ENCODE assay signal across 10 cellular contexts in the genomic region with DNA sequence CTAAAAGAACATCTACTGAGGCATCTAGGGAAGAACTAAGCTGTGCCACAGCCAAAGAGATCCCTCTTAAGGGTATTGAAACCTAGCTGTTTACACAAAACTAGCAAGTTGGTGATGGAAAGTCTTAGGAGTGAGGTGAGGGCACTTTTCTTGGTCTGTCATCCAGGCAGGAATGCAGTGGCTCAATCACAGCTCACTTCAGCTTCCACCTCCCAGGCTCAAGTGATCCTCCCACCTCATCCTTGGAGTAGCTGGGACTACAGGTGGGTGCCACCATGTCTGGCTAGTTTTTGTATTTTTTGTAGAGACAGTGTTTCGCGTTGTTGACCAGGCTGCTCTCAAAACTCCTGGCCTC. TPM values are rescaled to one million over a fixed set of nuclear protein-coding genes. Genes with fewer than 3 reads are reported as not detected.
DNase-seq lines count a peak whose midpoint lies in the region; ATAC-seq and TF ChIP-seq lines count a peak whose summit lies in the region.
"Had no signal": no experiment of that assay in that cellular context is flagged by ENCODE, and none has a peak within 500 bp of the region (broad histone marks: within the 10 kb centered on the region; RNA-seq: fewer than 3 reads in every experiment).

No MANE protein-coding gene starts in this region.

- peak overlapping the region in 1 of 2 donors; percentile 87 for H3K4me3 ChIP-seq in CD4-positive, alpha-beta memory T cell (ENCODE audit: low read length in 2 of 2)
- H3K4me3 ChIP-seq in NB4 (ENCODE audit: low read depth, low read length) (peak overlapping the region; percentile 81), osteoblast (ENCODE audit: insufficient read depth, low read length) (peak overlapping the region; percentile 82)

- no peak for TF ChIP-seq CTCF in NB4 (IDR thresholded peaks at IDR 0.05; ENCODE audit: low read depth, low read length)
- no peak for TF ChIP-seq CTCF in osteoblast (IDR thresholded peaks at IDR 0.05; ENCODE audit: extremely low read depth, low read depth, low read length)

- H3K27me3 ChIP-seq in CD4-positive, alpha-beta memory T cell (ENCODE audit: insufficient read depth, low read length), result no peaks in the 10 kb centered on the region
- H3K27me3 ChIP-seq in osteoblast (ENCODE audit: insufficient read depth, low read length), result no peaks in the 10 kb centered on the region

- peaks cover 5% of the 10 kb centered on the region for H4K20me1 ChIP-seq in osteoblast (ENCODE audit: insufficient read depth, low read length)

- peaks cover 38% of the 10 kb centered on the region for H3K36me3 ChIP-seq in CD4-positive, alpha-beta memory T cell (ENCODE audit: insufficient read depth, low read length)
- H3K36me3 ChIP-seq in osteoblast (ENCODE audit: insufficient read depth, low read length), result peaks cover 47% of the 10 kb centered on the region

- POLR2A ChIA-PET in CD4-positive, alpha-beta memory T cell (lab: Charles Lee; ENCODE audit: partially characterized antibody), result interaction anchor here (0.6 to 6.5 kb wide), 21 partner anchors 10 to 1225 kb away, joined by 3 to 179 read pairs (median 17); partner anchors contain the start of genes ANP32E, OTUD7B and VPS45

- peak overlapping the region; percentile 81 for H3K27ac ChIP-seq in CD4-positive, alpha-beta memory T cell (ENCODE audit: low read depth, low read length)
- peak overlapping the region; percentile 85 for H3K27ac ChIP-seq in osteoblast (ENCODE audit: low read depth, low read length)

- peak overlapping the region; percentile 95 to 99 (median 98) for H3K27ac Mint-ChIP-seq in CD4-positive, alpha-beta memory T cell
- peak overlapping the region; percentile 97 for H3K27ac Mint-ChIP-seq in effector memory CD8-positive, alpha-beta T cell

- peaks cover 37 to 62% of the 10 kb centered on the region in 2 donors for H3K36me3 Mint-ChIP-seq in CD4-positive, alpha-beta memory T cell
- peaks cover 53% of the 10 kb centered on the region for H3K36me3 Mint-ChIP-seq in effector memory CD8-positive, alpha-beta T cell (ENCODE audit: insufficient read depth)

- H3K9me3 Mint-ChIP-seq in CD4-positive, alpha-beta memory T cell, result peaks cover 0 to 2% (median 0%) of the 10 kb centered on the region in 8 donors
- H3K9me3 Mint-ChIP-seq in effector memory CD8-positive, alpha-beta T cell, result no peaks in the 10 kb centered on the region

- H3K4me2 ChIP-seq in osteoblast (ENCODE audit: insufficient read depth, low read length), result peak overlapping the region; percentile 99

- peak overlapping the region; percentile 94 to 99 (median 98) for H3K4me3 Mint-ChIP-seq in CD4-positive, alpha-beta memory T cell
- peak overlapping the region; percentile 95 to 97 for H3K4me3 Mint-ChIP-seq in effector memory CD8-positive, alpha-beta T cell

- H3K27me3 Mint-ChIP-seq in CD4-positive, alpha-beta memory T cell, result no peaks in the 10 kb centered on the region
- no peaks in the 10 kb centered on the region for H3K27me3 Mint-ChIP-seq in effector memory CD8-positive, alpha-beta T cell

- H3K9me3 ChIP-seq in CD4-positive, alpha-beta memory T cell (ENCODE audit: control insufficient read depth in 1 of 2, low read length in 2 of 2), result no peaks in the 10 kb centered on the region
- no peaks in the 10 kb centered on the region for H3K9me3 ChIP-seq in osteoblast (ENCODE audit: low read depth, low read length)

- H2AFZ ChIP-seq in osteoblast (ENCODE audit: low read length), result no peak overlapping the region

- CTCF ChIA-PET in CD4-positive, alpha-beta memory T cell (lab: Charles Lee; ENCODE audit: partially characterized antibody), result interaction anchor here (0.6 to 5.5 kb wide), 13 partner anchors 8 to 84 kb away, joined by 3 to 39 read pairs (median 5); partner anchors contain the start of gene VPS45

- no peak for ATAC-seq in effector memory CD8-positive, alpha-beta T cell (replicated peaks)
- no peak for ATAC-seq in GM18868 (IDR thresholded peaks at IDR 0.05; ENCODE audit: unreplicated experiment)

- DNase-seq in CD4-positive, alpha-beta memory T cell, result no peak
- no peak for DNase-seq in NB4 (ENCODE audit: low read depth)
- no peak for DNase-seq in effector memory CD8-positive, alpha-beta T cell
- DNase-seq in osteoblast (ENCODE audit: insufficient read length, low spot score, missing footprints), result no peak
- DNase-seq in DMS153 treated with DMSO at 0.1 percent for 48 hours (lab: John Stamatoyannopoulos, UW; ENCODE audit: unreplicated experiment), result no peak
- DNase-seq in NCI-H510A treated with DMSO at 0.1 percent for 48 hours (lab: John Stamatoyannopoulos, UW), result no peak
- DNase-seq in mesenteric fat pad (ENCODE audit: low spot score), result no peak
- DNase-seq: effector CD8-positive, alpha-beta T cell; stimulated activated CD4-positive, alpha-beta T cell treated with anti-CD3 and anti-CD28 coated beads, Interleukin-2, amount 100 ng/mL, for 48 hours had no signal

- peaks cover 52% of the 10 kb centered on the region for H3K79me2 ChIP-seq in osteoblast (ENCODE audit: insufficient read depth, low read length)

- peaks cover 41 to 87% (median 66%) of the 10 kb centered on the region in 4 donors for H3K4me1 Mint-ChIP-seq in CD4-positive, alpha-beta memory T cell
- peaks cover 28 to 42% of the 10 kb centered on the region in 2 donors for H3K4me1 Mint-ChIP-seq in effector memory CD8-positive, alpha-beta T cell (ENCODE audit: low read depth in 2 of 2)

- TF ChIP-seq POLR2A in NB4 (IDR thresholded peaks at IDR 0.05; ENCODE audit: extremely low read depth, insufficient read length), result no peak

- intact Hi-C loops in CD4-positive, alpha-beta memory T cell (cut with micrococcal nuclease), result no loop called here

- peaks cover 53% of the 10 kb centered on the region for H3K4me1 ChIP-seq in CD4-positive, alpha-beta memory T cell (ENCODE audit: insufficient read depth, low read length)
- peaks cover 38% of the 10 kb centered on the region for H3K4me1 ChIP-seq in osteoblast (ENCODE audit: insufficient read depth, low read length)

RNA-seq across cellular contexts. Expression of gene PLEKHO1, which starts 2.4 kb away (rescaled TPM):
- 100 to 1,000 TPM; 154 TPM for total RNA-seq in CD4-positive, alpha-beta memory T cell
- 10 to 100 TPM; 40.5 to 43.5 TPM for polyA plus RNA-seq in CD4-positive, alpha-beta memory T cell
- total RNA-seq in osteoblast (74.2 and 80.2 TPM in 2 replicates), mesenteric fat pad (33.1 TPM)
